16 cellular contexts compared by ENCODE assay signal in the genomic region with DNA sequence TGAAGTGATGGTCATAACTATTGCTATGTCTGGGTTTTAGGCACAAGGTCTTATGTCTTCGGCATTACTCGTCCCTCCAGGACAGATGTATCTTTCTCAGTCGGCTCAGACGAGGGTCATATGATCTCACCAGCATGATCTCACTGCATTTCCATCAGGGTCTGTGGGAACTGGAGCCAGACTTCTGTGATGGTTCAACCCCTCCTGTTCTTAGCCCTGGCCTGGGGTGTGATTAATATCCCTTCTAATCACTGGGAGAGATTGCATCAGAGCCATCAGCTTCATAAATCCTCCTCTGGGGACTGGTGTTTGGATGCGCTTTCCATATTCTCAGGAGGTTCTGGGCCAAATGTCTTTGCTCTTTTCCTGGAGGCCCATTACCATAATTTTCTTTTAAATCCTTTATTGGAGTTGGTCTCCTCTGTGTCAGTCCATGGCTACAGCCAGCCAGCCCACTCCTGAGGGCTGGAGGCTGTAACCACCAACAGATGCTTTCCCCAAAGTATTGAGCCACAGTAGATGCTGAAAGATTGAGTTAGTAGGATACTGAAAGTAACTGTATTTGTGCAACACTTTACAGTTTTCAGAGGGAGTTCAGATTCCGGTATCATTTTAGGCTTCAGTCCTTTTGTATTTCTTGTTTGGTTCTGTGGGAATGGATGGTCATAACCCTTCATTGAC. TPM values are rescaled to one million over a fixed set of nuclear protein-coding genes. Genes with fewer than 3 reads are reported as not detected.
DNase-seq lines count a peak whose midpoint lies in the region; ATAC-seq and TF ChIP-seq lines count a peak whose summit lies in the region.
"Had no signal": no experiment of that assay in that cellular context is flagged by ENCODE, and none has a peak within 500 bp of the region (broad histone marks: within the 10 kb centered on the region; RNA-seq: fewer than 3 reads in every experiment).

No MANE protein-coding gene starts in this region.

- no peak overlapping the region for H3K4me3 ChIP-seq in adrenal gland
- no peak overlapping the region for H3K4me3 ChIP-seq in uterus
- no peak overlapping the region for H3K4me3 ChIP-seq in brain microvascular endothelial cell (ENCODE audit: low read depth, low read length)
- no peak overlapping the region for H3K4me3 ChIP-seq in dorsolateral prefrontal cortex
- H3K4me3 ChIP-seq: cardiac muscle cell, hepatocyte, skin epidermis had no signal

- H3K27ac ChIP-seq in adrenal gland (peak overlapping the region in 2 of 5 donors; percentile 15 to 25), uterus (peak overlapping the region; percentile 5 to 58), brain microvascular endothelial cell (no peak overlapping the region), dorsolateral prefrontal cortex (peak overlapping the region in 2 of 59 donors; percentile 9 to 34)
- H3K27ac ChIP-seq: cardiac muscle cell, hepatocyte had no signal

- H3K4me3 Mint-ChIP-seq in memory B cell, result no peak overlapping the region
- H3K4me3 Mint-ChIP-seq: activated naive CD4-positive, alpha-beta T cell treated with anti-CD3 and anti-CD28 coated beads for 36 hours had no signal

- TF ChIP-seq POLR2A in adrenal gland (IDR thresholded peaks at IDR 0.05), result no peak
- TF ChIP-seq POLR2A in uterus (IDR thresholded peaks at IDR 0.05), result no peak

- H3K27me3 Mint-ChIP-seq in memory B cell, result no peaks in the 10 kb centered on the region

- H3K36me3 ChIP-seq in adrenal gland (replicated peaks in 1 of 2) (no peaks in the 10 kb centered on the region), uterus (no peaks in the 10 kb centered on the region), brain microvascular endothelial cell (replicated peaks) (no peaks in the 10 kb centered on the region)
- H3K36me3 ChIP-seq: cardiac muscle cell had no signal

- DNase-seq in NCI-H82 (lab: John Stamatoyannopoulos, UW), result peak; percentile 40
- DNase-seq in NCI-H82 treated with DMSO at 0.1 percent for 48 hours (lab: John Stamatoyannopoulos, UW; ENCODE audit: unreplicated experiment), result no peak
- DNase-seq in adrenal gland, result peak in 4 of 7 donors; percentile 12 to 28 (median 19)
- no peak for DNase-seq in memory B cell (ENCODE audit: low spot score in 2 of 2)
- DNase-seq in uterus, result peak; percentile 70 to 72
- DNase-seq in brain microvascular endothelial cell, result no peak
- no peak for DNase-seq in dorsolateral prefrontal cortex
- DNase-seq in activated CD8-positive, alpha-beta memory T cell treated with anti-CD3 and anti-CD28 coated beads, Interleukin-2, amount 50 U/mL, for 48 hours, result no peak
- DNase-seq: activated naive CD4-positive, alpha-beta T cell treated with anti-CD3 and anti-CD28 coated beads for 36 hours; NCI-H1092 treated with DMSO at 0.1 percent for 48 hours; NCI-H524; substantia nigra had no signal

- peak overlapping the region; percentile 94 for H3K27ac Mint-ChIP-seq in memory B cell
- H3K27ac Mint-ChIP-seq: activated naive CD4-positive, alpha-beta T cell treated with anti-CD3 and anti-CD28 coated beads for 36 hours had no signal

- ATAC-seq in memory B cell (ENCODE audit: low read depth), result no peak

- peaks cover 53% of the 10 kb centered on the region for H3K4me1 Mint-ChIP-seq in memory B cell

- in situ Hi-C loops in brain microvascular endothelial cell (cut with HindIII; ENCODE audit: low pct_ligation_motif_present, low sequenced_read_pairs), result no loop called here

- no peaks in the 10 kb centered on the region for H3K27me3 ChIP-seq in adrenal gland
- H3K27me3 ChIP-seq in uterus, result no peaks in the 10 kb centered on the region
- no peaks in the 10 kb centered on the region for H3K27me3 ChIP-seq in brain microvascular endothelial cell (replicated peaks)
- no peaks in the 10 kb centered on the region for H3K27me3 ChIP-seq in dorsolateral prefrontal cortex
- H3K27me3 ChIP-seq: hepatocyte had no signal

- no peak for TF ChIP-seq CTCF in adrenal gland (IDR thresholded peaks at IDR 0.05)
- TF ChIP-seq CTCF in uterus (IDR thresholded peaks at IDR 0.05), result no peak
- TF ChIP-seq CTCF in brain microvascular endothelial cell (IDR thresholded peaks at IDR 0.05; ENCODE audit: low read depth, low read length, missing control alignments), result no peak
- TF ChIP-seq CTCF in dorsolateral prefrontal cortex (IDR thresholded peaks at IDR 0.05 in 54 of 56, conservative IDR thresholded peaks at IDR 0.05 in 2 of 56; ENCODE audit: low read depth in 1 of 56, partially characterized antibody in 56 of 56), result no peak

- peaks cover 1% of the 10 kb centered on the region for H3K9me3 Mint-ChIP-seq in memory B cell
- H3K9me3 Mint-ChIP-seq: activated naive CD4-positive, alpha-beta T cell treated with anti-CD3 and anti-CD28 coated beads for 36 hours had no signal

- peaks cover 0 to 5% of the 10 kb centered on the region in 2 donors for H3K4me1 ChIP-seq in adrenal gland (replicated peaks in 1 of 2)
- no peaks in the 10 kb centered on the region for H3K4me1 ChIP-seq in uterus

- 52 to 63% (median 55%) methylated on average over 6 of the region's 6 CpGs for WGBS in adrenal gland, 4 donors

- peaks cover 2% of the 10 kb centered on the region for H3K36me3 Mint-ChIP-seq in memory B cell

- intact Hi-C loops in adrenal gland (cut with DNase I) (no loop called here), uterus (cut with DNase I; ENCODE audit: low total_unique reads) (no loop called here), dorsolateral prefrontal cortex (cut with DNase I) (no loop called here)

- H3K9me3 ChIP-seq in adrenal gland (replicated peaks in 1 of 3), result no peaks in the 10 kb centered on the region
- no peaks in the 10 kb centered on the region for H3K9me3 ChIP-seq in uterus

RNA-seq across cellular contexts. Expression of a gene that starts 20.0 kb away (rescaled TPM):
- total RNA-seq in adrenal gland, result 1 to 10 TPM in 3 of 8 donors, under 1 TPM in 2, not detected in 3; 0.08 to 3.2 (median 1.6) TPM
- 1 to 10 TPM in 2 of 3 donors, under 1 TPM in 1; 0.34 to 2.7 (median 1.3) TPM for polyA plus RNA-seq in adrenal gland
- total RNA-seq in uterus, result 1 to 10 TPM in 1 of 4 donors, under 1 TPM in 1, not detected in 2; 0.12 to 3.4 TPM
- 100 to 1,000 TPM in 6 of 120 experiments, 10 to 100 TPM in 114; 27.1 to 108 (median 81.3) TPM for total RNA-seq in dorsolateral prefrontal cortex
- total RNA-seq: A172; activated naive CD4-positive, alpha-beta T cell treated with anti-CD3 and anti-CD28 coated beads for 36 hours had no signal
- polyA plus RNA-seq: cardiac muscle cell had no signal

Comparison
In these comparisons a context has a peak if more than half of its experiments do, and no peak if none do; other contexts are left out.
1. DNase-seq: peak in NCI-H82 (single experiment), adrenal gland (4 of 7) and uterus (2 of 2); none in NCI-H82 treated with DMSO at 0.1 percent for 48 hours (single experiment), memory B cell (0 of 2), brain microvascular endothelial cell (single experiment), dorsolateral prefrontal cortex (0 of 10) and activated CD8-positive, alpha-beta memory T cell treated with anti-CD3 and anti-CD28 coated beads, Interleukin-2, amount 50 U/mL, for 48 hours (single experiment).
2. RNA of a gene that starts 20.0 kb away (total RNA-seq): 27.1 to 108 TPM in dorsolateral prefrontal cortex; 0.12 to 3.4 TPM in uterus and 0.08 to 3.2 TPM in adrenal gland; every median in the first group is over 4 times any median in the second.